ENCODE assay signal across 13 cellular contexts in the genomic region with DNA sequence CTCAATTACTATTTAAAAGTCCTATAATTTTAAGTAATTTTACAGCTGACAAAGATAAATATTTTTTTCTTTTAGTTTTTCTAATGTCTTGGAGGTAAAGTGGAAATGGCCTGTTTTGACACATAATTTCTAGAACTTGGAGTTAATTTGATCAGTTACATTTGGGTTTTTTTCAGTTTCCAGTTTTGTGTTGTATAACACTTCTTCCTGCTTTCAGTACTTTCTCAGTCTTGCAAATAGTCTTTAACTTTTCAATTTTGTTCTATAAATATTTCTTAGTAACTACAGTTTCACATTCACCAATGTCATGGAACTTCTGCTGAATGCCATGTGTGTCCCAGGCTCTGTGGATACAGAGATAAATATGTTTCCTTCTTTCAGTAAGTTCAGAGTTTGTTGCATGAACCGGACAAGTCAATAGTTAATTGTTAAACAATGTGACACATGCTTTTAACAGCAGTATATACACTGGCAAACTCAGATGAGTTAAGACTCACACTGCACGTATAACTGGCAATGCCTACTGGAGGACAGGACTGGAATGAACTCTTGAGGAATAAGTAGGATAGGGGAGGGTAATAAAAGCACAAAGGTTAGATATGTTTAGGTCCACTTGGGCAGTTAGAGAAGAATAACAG.
DNase-seq lines count a peak whose midpoint lies in the region; FAIRE-seq and TF ChIP-seq lines count a peak whose summit lies in the region.
"Had no signal": no experiment of that assay in that cellular context is flagged by ENCODE, and none has a peak within 500 bp of the region (broad histone marks: within the 10 kb centered on the region; RNA-seq: fewer than 3 reads in every experiment).

No MANE protein-coding gene starts in this region.

- DNase-seq in GM19239 (ENCODE audit: insufficient read length, low spot score) (no peak), foreskin melanocyte (peak; percentile 63), NCI-H524 (lab: John Stamatoyannopoulos, UW) (no peak), NCI-H1930 (lab: John Stamatoyannopoulos, UW) (no peak), NCI-H2196 treated with DMSO at 0.1 percent for 48 hours (lab: John Stamatoyannopoulos, UW; ENCODE audit: unreplicated experiment) (no peak)
- DNase-seq in activated T-cell treated with anti-CD3 and anti-CD28 coated beads, Interleukin-2, amount 50 U/mL, for 24 hours, result no peak
- DNase-seq: activated CD4-positive, CD25-positive, alpha-beta regulatory T cell; adrenal gland; CD8-positive, alpha-beta T cell; PC-9; posterior cingulate gyrus had no signal

- H4K20me1 ChIP-seq in BLaER1 treated with 17β-estradiol and CSF1 and Interleukin-3, amounts not matched to agents 10 nM and 100 nM, result peaks cover 78 to 92% (median 84%) of the 10 kb centered on the region in 11 experiments
- H4K20me1 ChIP-seq in Loucy (ENCODE audit: insufficient read depth, low read length, poor library complexity, severe bottlenecking), result peaks cover 65% of the 10 kb centered on the region

- H3K4me1 Mint-ChIP-seq in activated T-cell treated with anti-CD3 and anti-CD28 coated beads, Interleukin-2, amount 50 U/mL, for 24 hours (ENCODE audit: low read depth), result peaks cover 57% of the 10 kb centered on the region

- H3K27me3 Mint-ChIP-seq in activated T-cell treated with anti-CD3 and anti-CD28 coated beads, Interleukin-2, amount 50 U/mL, for 24 hours, result no peaks in the 10 kb centered on the region

- H3K27ac Mint-ChIP-seq in activated T-cell treated with anti-CD3 and anti-CD28 coated beads, Interleukin-2, amount 50 U/mL, for 24 hours, result no peak overlapping the region
- H3K27ac Mint-ChIP-seq: CD8-positive, alpha-beta T cell had no signal

- no peaks in the 10 kb centered on the region for H3K9me3 ChIP-seq in BLaER1 treated with 17β-estradiol and CSF1 and Interleukin-3, amounts not matched to agents 10 nM and 100 nM (replicated peaks in 1 of 11)
- no peaks in the 10 kb centered on the region for H3K9me3 ChIP-seq in Loucy (ENCODE audit: insufficient read depth, low read depth, low read length)

- H3K4me3 Mint-ChIP-seq in activated T-cell treated with anti-CD3 and anti-CD28 coated beads, Interleukin-2, amount 50 U/mL, for 24 hours, result no peak overlapping the region
- H3K4me3 Mint-ChIP-seq: CD8-positive, alpha-beta T cell had no signal

- peaks cover 0 to 55% (median 26%) of the 10 kb centered on the region in 11 experiments; a peak in 19 of 22 replicates for H3K36me3 ChIP-seq in BLaER1 treated with 17β-estradiol and CSF1 and Interleukin-3, amounts not matched to agents 10 nM and 100 nM
- H3K36me3 ChIP-seq in Loucy (ENCODE audit: insufficient read depth, low read length), result no peaks in the 10 kb centered on the region
- H3K36me3 ChIP-seq: adrenal gland had no signal

- H3F3A ChIP-seq in Loucy (ENCODE audit: low read depth), result no peaks in the 10 kb centered on the region

- H3K9me2 ChIP-seq in Loucy (replicated peaks; ENCODE audit: low read depth, low read length), result no peaks in the 10 kb centered on the region

- peaks cover 8% of the 10 kb centered on the region for H3K36me3 Mint-ChIP-seq in activated T-cell treated with anti-CD3 and anti-CD28 coated beads, Interleukin-2, amount 50 U/mL, for 24 hours (ENCODE audit: low read depth)

- no peaks in the 10 kb centered on the region for H3K9me3 Mint-ChIP-seq in activated T-cell treated with anti-CD3 and anti-CD28 coated beads, Interleukin-2, amount 50 U/mL, for 24 hours
- H3K9me3 Mint-ChIP-seq: CD8-positive, alpha-beta T cell had no signal

- H3K27me3 ChIP-seq in BLaER1 treated with 17β-estradiol and CSF1 and Interleukin-3, amounts not matched to agents 10 nM and 100 nM, result no peaks in the 10 kb centered on the region
- no peaks in the 10 kb centered on the region for H3K27me3 ChIP-seq in Loucy (ENCODE audit: insufficient read depth, low read length, poor library complexity, severe bottlenecking)
- H3K27me3 ChIP-seq: adrenal gland had no signal

- FAIRE-seq in GM19239 (lab: Jason Lieb, UNC), result peak; percentile 97

- H3K9ac ChIP-seq in BLaER1 treated with 17β-estradiol and CSF1 and Interleukin-3, amounts not matched to agents 10 nM and 100 nM, result no peak overlapping the region; a peak in 3 of 22 replicates
- peak overlapping the region; percentile 8 for H3K9ac ChIP-seq in Loucy (ENCODE audit: low read depth, low read length, poor library complexity, severe bottlenecking)

- H3K27ac ChIP-seq in BLaER1 treated with 17β-estradiol and CSF1 and Interleukin-3, amounts not matched to agents 10 nM and 100 nM, result peak overlapping the region in 5 of 11 experiments; percentile 5 to 24 (median 20); a peak in 3 of 22 replicates
- H3K27ac ChIP-seq: adrenal gland, PC-9 had no signal

- no peak for TF ChIP-seq CTCF in Loucy (conservative IDR thresholded peaks at IDR 0.05; ENCODE audit: low read length)

- H3K4me1 ChIP-seq in BLaER1 treated with 17β-estradiol and CSF1 and Interleukin-3, amounts not matched to agents 10 nM and 100 nM, result peaks cover 37 to 73% (median 61%) of the 10 kb centered on the region in 10 experiments
- H3K4me1 ChIP-seq in Loucy (ENCODE audit: insufficient read depth, low read length, poor library complexity, severe bottlenecking), result peaks cover 30% of the 10 kb centered on the region

- H3K79me2 ChIP-seq in Loucy (ENCODE audit: insufficient read depth, low read length), result peaks cover 88% of the 10 kb centered on the region

- H2AFZ ChIP-seq in Loucy (ENCODE audit: low read length), result no peak overlapping the region
- H2AFZ ChIP-seq: PC-9 had no signal

- H3K4me3 ChIP-seq in BLaER1 treated with 17β-estradiol and CSF1 and Interleukin-3, amounts not matched to agents 10 nM and 100 nM, result no peak overlapping the region; a peak in 1 of 20 replicates
- H3K4me3 ChIP-seq in Loucy (ENCODE audit: low read length, poor library complexity, severe bottlenecking), result peak overlapping the region; percentile 96
- H3K4me3 ChIP-seq: adrenal gland, PC-9 had no signal

- H3K4me2 ChIP-seq in BLaER1 treated with 17β-estradiol and CSF1 and Interleukin-3, amounts not matched to agents 10 nM and 100 nM, result peak overlapping the region; percentile 47 to 88 (median 57); a peak in 21 of 22 replicates
- peak overlapping the region; percentile 84 for H3K4me2 ChIP-seq in Loucy (ENCODE audit: low read depth, low read length, poor library complexity, severe bottlenecking)
- H3K4me2 ChIP-seq: PC-9 had no signal
